ENCODE assay signal across 2 cellular contexts in genomic region chrX:98203800-98204199, GRCh38.
TF ChIP-seq lines count a peak whose summit lies in the region.

No MANE protein-coding gene starts in this region.

TF ChIP-seq in SK-N-SH, 30 proteins besides CTCF, POLR2A, EP300 and RAD21 (continued from another document):
- peak; percentile 29; the same call in 1 of the 2 replicates for TF ChIP-seq PBX3 (IDR thresholded peaks at IDR 0.05)

TF ChIP-seq in SK-N-SH treated with all-trans-retinoic acid at 6 μM for 48 hours, 23 proteins besides CTCF, POLR2A, EP300 and RAD21 (continued from another document):
- TF ChIP-seq, protein P1, sequence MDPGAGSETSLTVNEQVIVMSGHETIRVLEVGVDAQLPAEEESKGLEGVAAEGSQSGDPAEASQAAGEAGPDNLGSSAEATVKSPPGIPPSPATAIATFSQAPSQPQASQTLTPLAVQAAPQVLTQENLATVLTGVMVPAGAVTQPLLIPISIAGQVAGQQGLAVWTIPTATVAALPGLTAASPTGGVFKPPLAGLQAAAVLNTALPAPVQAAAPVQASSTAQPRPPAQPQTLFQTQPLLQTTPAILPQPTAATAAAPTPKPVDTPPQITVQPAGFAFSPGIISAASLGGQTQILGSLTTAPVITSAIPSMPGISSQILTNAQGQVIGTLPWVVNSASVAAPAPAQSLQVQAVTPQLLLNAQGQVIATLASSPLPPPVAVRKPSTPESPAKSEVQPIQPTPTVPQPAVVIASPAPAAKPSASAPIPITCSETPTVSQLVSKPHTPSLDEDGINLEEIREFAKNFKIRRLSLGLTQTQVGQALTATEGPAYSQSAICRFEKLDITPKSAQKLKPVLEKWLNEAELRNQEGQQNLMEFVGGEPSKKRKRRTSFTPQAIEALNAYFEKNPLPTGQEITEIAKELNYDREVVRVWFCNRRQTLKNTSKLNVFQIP (CRISPR knock-in tag; IDR thresholded peaks at IDR 0.05; ENCODE audit: borderline replicate concordance, low read depth), result no peak
- TF ChIP-seq, protein P2, sequence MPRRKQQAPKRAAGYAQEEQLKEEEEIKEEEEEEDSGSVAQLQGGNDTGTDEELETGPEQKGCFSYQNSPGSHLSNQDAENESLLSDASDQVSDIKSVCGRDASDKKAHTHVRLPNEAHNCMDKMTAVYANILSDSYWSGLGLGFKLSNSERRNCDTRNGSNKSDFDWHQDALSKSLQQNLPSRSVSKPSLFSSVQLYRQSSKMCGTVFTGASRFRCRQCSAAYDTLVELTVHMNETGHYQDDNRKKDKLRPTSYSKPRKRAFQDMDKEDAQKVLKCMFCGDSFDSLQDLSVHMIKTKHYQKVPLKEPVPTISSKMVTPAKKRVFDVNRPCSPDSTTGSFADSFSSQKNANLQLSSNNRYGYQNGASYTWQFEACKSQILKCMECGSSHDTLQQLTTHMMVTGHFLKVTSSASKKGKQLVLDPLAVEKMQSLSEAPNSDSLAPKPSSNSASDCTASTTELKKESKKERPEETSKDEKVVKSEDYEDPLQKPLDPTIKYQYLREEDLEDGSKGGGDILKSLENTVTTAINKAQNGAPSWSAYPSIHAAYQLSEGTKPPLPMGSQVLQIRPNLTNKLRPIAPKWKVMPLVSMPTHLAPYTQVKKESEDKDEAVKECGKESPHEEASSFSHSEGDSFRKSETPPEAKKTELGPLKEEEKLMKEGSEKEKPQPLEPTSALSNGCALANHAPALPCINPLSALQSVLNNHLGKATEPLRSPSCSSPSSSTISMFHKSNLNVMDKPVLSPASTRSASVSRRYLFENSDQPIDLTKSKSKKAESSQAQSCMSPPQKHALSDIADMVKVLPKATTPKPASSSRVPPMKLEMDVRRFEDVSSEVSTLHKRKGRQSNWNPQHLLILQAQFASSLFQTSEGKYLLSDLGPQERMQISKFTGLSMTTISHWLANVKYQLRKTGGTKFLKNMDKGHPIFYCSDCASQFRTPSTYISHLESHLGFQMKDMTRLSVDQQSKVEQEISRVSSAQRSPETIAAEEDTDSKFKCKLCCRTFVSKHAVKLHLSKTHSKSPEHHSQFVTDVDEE (CRISPR knock-in tag; IDR thresholded peaks at IDR 0.05), result no peak
- TF ChIP-seq ZC3H10 (CRISPR knock-in tag; IDR thresholded peaks at IDR 0.05), result no peak
- TF ChIP-seq GLIS3 (CRISPR knock-in tag; IDR thresholded peaks at IDR 0.05), result no peak
- no peak for TF ChIP-seq BACH2 (CRISPR knock-in tag; IDR thresholded peaks at IDR 0.05; ENCODE audit: borderline replicate concordance)
- no peak for TF ChIP-seq CSDC2 (CRISPR knock-in tag; IDR thresholded peaks at IDR 0.05)
- TF ChIP-seq ESRRG (CRISPR knock-in tag; IDR thresholded peaks at IDR 0.05), result no peak
